3 cellular contexts compared by ENCODE assay signal in genomic region chr18:31291688-31292087, GRCh38.
"Had no signal": no experiment of that assay in that cellular context is flagged by ENCODE, and none has a peak within 500 bp of the region (broad histone marks: within the 10 kb centered on the region; RNA-seq: fewer than 3 reads in every experiment).

No MANE protein-coding gene starts in this region.

- H3K4me3 ChIP-seq: GM12878 had no signal

- DNase-seq: GDM1, GF-D8 had no signal

- ATAC-seq: GM12878 had no signal
